ENCODE assay signal across 8 cellular contexts in the genomic region with DNA sequence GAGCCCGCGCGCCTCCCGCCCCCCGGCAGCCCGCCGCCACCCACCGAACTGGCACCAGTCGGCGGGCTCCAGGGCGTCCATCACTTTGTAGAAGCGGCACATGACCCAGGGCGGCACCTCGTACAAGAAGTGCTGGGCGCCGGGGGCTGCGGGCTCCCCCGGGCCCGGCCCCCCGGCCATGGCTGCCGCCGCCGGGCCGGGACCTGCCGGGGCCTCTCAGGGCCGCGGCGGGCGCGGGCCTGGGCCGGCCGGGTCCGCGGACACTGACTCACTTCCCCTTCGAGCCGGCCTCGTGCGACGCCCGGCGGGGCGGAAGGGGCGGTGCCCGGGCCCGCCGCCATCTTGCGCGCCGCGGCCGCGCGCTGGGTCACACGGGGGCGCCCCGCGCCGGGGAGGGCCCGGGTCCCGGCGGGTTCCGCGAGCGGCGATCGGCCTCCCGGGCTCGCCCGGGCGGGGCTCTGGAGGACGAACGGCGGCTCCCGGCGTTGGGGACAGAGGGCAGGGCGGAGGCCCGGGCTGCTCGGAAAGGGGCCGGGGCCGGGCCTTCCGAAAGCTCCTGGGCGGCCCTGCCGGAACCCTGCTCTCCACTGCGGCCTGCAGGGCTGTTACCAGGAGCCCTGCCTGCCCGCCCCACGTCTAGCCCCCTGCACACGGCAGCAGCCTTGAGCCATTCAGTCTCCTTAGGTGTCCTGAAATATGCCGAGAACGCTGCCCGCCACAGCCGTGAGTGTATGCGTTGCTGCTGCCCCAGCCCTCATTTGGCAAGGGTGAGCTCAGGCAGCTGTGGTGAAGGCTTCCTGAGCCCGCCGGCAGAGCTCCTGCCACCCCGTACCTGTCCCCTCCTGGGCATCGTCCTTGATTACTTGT. TPM values are rescaled to one million over a fixed set of nuclear protein-coding genes. Genes with fewer than 3 reads are reported as not detected.
DNase-seq lines count a peak whose midpoint lies in the region; ATAC-seq, FAIRE-seq and TF ChIP-seq lines count a peak whose summit lies in the region.

A gene (minus strand): TSS at position 270 of the 867 bp plus-strand sequence. CDS start 90 bp downstream, at position 180.

- ATAC-seq in GM19372 (IDR thresholded peaks at IDR 0.05; ENCODE audit: low read depth, unreplicated experiment) (peak; percentile 58), HG03565 (IDR thresholded peaks at IDR 0.05; ENCODE audit: unreplicated experiment) (peak; percentile 56), Right ventricle myocardium inferior (peak; percentile 90), pancreas (peak; percentile 76 to 88 (median 84)), HG03039 (IDR thresholded peaks at IDR 0.05; ENCODE audit: unreplicated experiment) (no peak)

- H3K4me1 Mint-ChIP-seq in CD8-positive, alpha-beta memory T cell: peaks cover 13 to 27% (median 18%) of the 10 kb centered on the region in 3 donors

- DNase-seq in CD8-positive, alpha-beta memory T cell: peak; percentile 38 to 58 (median 52)
- DNase-seq in SK-N-MC (ENCODE audit: low read depth, low spot score) (no peak), adipocyte (ENCODE audit: low read depth) (peak; percentile 79), Right ventricle myocardium inferior (ENCODE audit: missing footprints) (peak; percentile 85), pancreas (peak in 5 of 6 donors; percentile 43 to 85 (median 61))

- peaks cover 0 to 2% of the 10 kb centered on the region in 2 donors for H3K27me3 Mint-ChIP-seq in CD8-positive, alpha-beta memory T cell

- intact Hi-C loops in Right ventricle myocardium inferior (cut with DNase I): loop anchor here (10.0 kb wide), 1 partner anchor 365 kb away; no protein-coding TSS in a partner anchor
- intact Hi-C loops in pancreas (cut with DNase I): no loop called here

- TF ChIP-seq CTCF in pancreas (IDR thresholded peaks at IDR 0.05): no peak

- H3K9me3 Mint-ChIP-seq in CD8-positive, alpha-beta memory T cell: no peaks in the 10 kb centered on the region

- H3K4me1 ChIP-seq in CD8-positive, alpha-beta memory T cell (ENCODE audit: insufficient read depth, low read length): peaks cover 8% of the 10 kb centered on the region
- peaks cover 17% of the 10 kb centered on the region for H3K4me1 ChIP-seq in adipocyte (ENCODE audit: control insufficient read depth, insufficient read depth, low read length)
- no peaks in the 10 kb centered on the region for H3K4me1 ChIP-seq in pancreas

- H3K36me3 Mint-ChIP-seq in CD8-positive, alpha-beta memory T cell: peaks cover 0 to 34% (median 2%) of the 10 kb centered on the region in 3 donors

- CTCF ChIA-PET in CD8-positive, alpha-beta memory T cell (lab: Charles Lee): interaction anchor here (0.6 to 1.4 kb wide), 4 partner anchors 22 to 52 kb away, joined by 3 to 5 read pairs (median 4); no protein-coding TSS in a partner anchor

- peak within 1 kb of the TSS; percentile 77 for H3K9ac ChIP-seq in SK-N-MC (ENCODE audit: insufficient read length)
- H3K9ac ChIP-seq in adipocyte (ENCODE audit: low read length): peak within 1 kb of the TSS; percentile 91

- H3K36me3 ChIP-seq in CD8-positive, alpha-beta memory T cell (ENCODE audit: insufficient read depth, low read length): no peaks in the 10 kb centered on the region
- H3K36me3 ChIP-seq in SK-N-MC (ENCODE audit: insufficient read depth, low read length) (no peaks in the 10 kb centered on the region; the same call in 1 of the 2 replicates), adipocyte (ENCODE audit: control insufficient read depth, insufficient read depth, low read length, severe bottlenecking) (peaks cover 20% of the 10 kb centered on the region), pancreas (no peaks in the 10 kb centered on the region)

- H3K4me3 Mint-ChIP-seq in CD8-positive, alpha-beta memory T cell: peak within 1 kb of the TSS; percentile 86 to 94 (median 88)

- H3K4me3 ChIP-seq in CD8-positive, alpha-beta memory T cell (ENCODE audit: low read length): peak within 1 kb of the TSS; percentile 56
- H3K4me3 ChIP-seq in SK-N-MC (peak within 1 kb of the TSS; percentile 74), adipocyte (ENCODE audit: low read length) (peak within 1 kb of the TSS; percentile 81), pancreas (peak within 1 kb of the TSS; percentile 27 to 68 (median 43))

- WGBS in pancreas, 2 donors: 1 to 27% methylated on average over 61 to 96 of the region's 96 CpGs

- no peak for FAIRE-seq in pancreas (lab: Jason Lieb, UNC)

- H3K9me3 ChIP-seq in CD8-positive, alpha-beta memory T cell (ENCODE audit: low read length): no peaks in the 10 kb centered on the region
- H3K9me3 ChIP-seq in SK-N-MC (ENCODE audit: low read depth, low read length): no peaks in the 10 kb centered on the region
- no peaks in the 10 kb centered on the region for H3K9me3 ChIP-seq in adipocyte (ENCODE audit: control insufficient read depth, low read length)
- H3K9me3 ChIP-seq in pancreas: no peaks in the 10 kb centered on the region

- peak within 1 kb of the TSS; percentile 89 to 98 (median 92) for H3K27ac Mint-ChIP-seq in CD8-positive, alpha-beta memory T cell

- H3K27me3 ChIP-seq in CD8-positive, alpha-beta memory T cell (ENCODE audit: insufficient read depth, low read length, poor library complexity, severe bottlenecking): no peaks in the 10 kb centered on the region
- H3K27me3 ChIP-seq in adipocyte (replicated peaks; ENCODE audit: control insufficient read depth, insufficient read depth, low read length) (no peaks in the 10 kb centered on the region), pancreas (no peaks in the 10 kb centered on the region)

- POLR2A ChIA-PET in CD8-positive, alpha-beta memory T cell (lab: Charles Lee): interaction anchor here (0.5 to 1.2 kb wide), 4 partner anchors 14 to 77 kb away, joined by 3 to 5 read pairs (median 4); a partner anchor contains a TSS

- peak within 1 kb of the TSS; percentile 79 for H3K27ac ChIP-seq in CD8-positive, alpha-beta memory T cell (ENCODE audit: low read depth, low read length)
- H3K27ac ChIP-seq in SK-N-MC (peak within 1 kb of the TSS; percentile 67), pancreas (peak within 1 kb of the TSS; percentile 46 to 86 (median 72))

RNA-seq across cellular contexts. Expression of the gene that starts here (rescaled TPM):
- total RNA-seq in CD8-positive, alpha-beta memory T cell: 100 to 1,000 TPM; 208 to 214 TPM
- polyA plus RNA-seq in CD8-positive, alpha-beta memory T cell: 58.0 TPM
- total RNA-seq in Right ventricle myocardium inferior (38.6 TPM), pancreas (100 to 1,000 TPM in 1 of 6 donors, 10 to 100 TPM in 5; 44.5 to 103 (median 64.6) TPM)
- polyA plus RNA-seq in pancreas: 10 to 100 TPM; 35.8 to 48.9 TPM
